26 cellular contexts compared by ENCODE assay signal in genomic region chr11:45869551-45869950, GRCh38. TPM values are rescaled to one million over a fixed set of nuclear protein-coding genes. Genes with fewer than 3 reads are reported as not detected.
"Had no signal": no experiment of that assay in that cellular context is flagged by ENCODE, and none has a peak within 500 bp of the region (broad histone marks: within the 10 kb centered on the region; RNA-seq: fewer than 3 reads in every experiment).

No MANE protein-coding gene starts in this region.

- H3K27ac ChIP-seq: left lung, neural progenitor cell, ovary, prostate gland, sigmoid colon, spleen, tibial nerve, uterus had no signal

- H3K4me3 ChIP-seq: left lung, lung, neural progenitor cell, ovary, prostate gland, sigmoid colon, spleen, tibial nerve, uterus had no signal

- ATAC-seq: left colon; left lung; natural killer cell; right cardiac atrium; stimulated activated effector memory CD8-positive, alpha-beta T cell treated with anti-CD3 and anti-CD28 coated beads, Interleukin-12 subunit alpha, Interleukin-12 subunit beta, amount 100 ng/mL, for 72 hours had no signal

- H3K4me3 Mint-ChIP-seq: mesothelial cell of epicardium; naive B cell; natural killer cell; nephron progenitor cell; neural progenitor cell; stimulated activated effector memory CD8-positive, alpha-beta T cell treated with anti-CD3 and anti-CD28 coated beads, Interleukin-12 subunit alpha, Interleukin-12 subunit beta, amount 100 ng/mL, for 72 hours; stimulated activated naive CD8-positive, alpha-beta T cell treated with anti-CD3 and anti-CD28 coated beads, Interleukin-15, Interleukin-2, amounts not matched to agents 100 ng/mL and 50 ng/mL, for 24 hours; type B pancreatic cell had no signal

- H3K36me3 ChIP-seq: neural progenitor cell, ovary, uterus had no signal

- H3K27me3 Mint-ChIP-seq: naive B cell; stimulated activated naive CD8-positive, alpha-beta T cell treated with anti-CD3 and anti-CD28 coated beads, Interleukin-15, Interleukin-2, amounts not matched to agents 100 ng/mL and 50 ng/mL, for 24 hours; type B pancreatic cell had no signal

- H3K27ac Mint-ChIP-seq: mesothelial cell of epicardium; naive B cell; natural killer cell; nephron progenitor cell; neural progenitor cell; stimulated activated naive CD8-positive, alpha-beta T cell treated with anti-CD3 and anti-CD28 coated beads, Interleukin-15, Interleukin-2, amounts not matched to agents 100 ng/mL and 50 ng/mL, for 24 hours; type B pancreatic cell had no signal

- DNase-seq: hippocampal formation; kidney; left colon; left lung; mesendoderm; naive B cell; natural killer cell; nephron progenitor cell; retina; right cardiac atrium; sigmoid colon; small intestine; spleen; stimulated activated CD4-positive, alpha-beta T cell treated with anti-CD3 and anti-CD28 coated beads, Interleukin-4, amount 100 ng/mL, for 24 hours; stimulated activated naive CD4-positive, alpha-beta T cell; uterus had no signal

- H3K9ac ChIP-seq: neural progenitor cell had no signal

- H3K9me3 Mint-ChIP-seq: mesothelial cell of epicardium; naive B cell; natural killer cell; nephron progenitor cell; neural progenitor cell; stimulated activated effector memory CD8-positive, alpha-beta T cell treated with anti-CD3 and anti-CD28 coated beads, Interleukin-12 subunit alpha, Interleukin-12 subunit beta, amount 100 ng/mL, for 72 hours; stimulated activated naive CD8-positive, alpha-beta T cell treated with anti-CD3 and anti-CD28 coated beads, Interleukin-15, Interleukin-2, amounts not matched to agents 100 ng/mL and 50 ng/mL, for 24 hours; type B pancreatic cell had no signal

- H3K4me1 Mint-ChIP-seq: mesothelial cell of epicardium, neural progenitor cell had no signal

- FAIRE-seq: islet of Langerhans, kidney, small intestine had no signal

- H3K27me3 ChIP-seq: left lung, neural progenitor cell, ovary, sigmoid colon, spleen, tibial nerve, uterus had no signal

- H3K4me2 ChIP-seq: neural progenitor cell had no signal

- H3K9me3 ChIP-seq: left lung, ovary, prostate gland, sigmoid colon, spleen, tibial nerve, uterus had no signal

- H3K4me1 ChIP-seq: left lung, neural progenitor cell, prostate gland, sigmoid colon, spleen, tibial nerve, uterus had no signal

- H2AFZ ChIP-seq: neural progenitor cell had no signal

RNA-seq across cellular contexts. Expression of gene LARGE2, which starts 52.9 kb away (rescaled TPM):
- total RNA-seq: sigmoid colon, tibial nerve had no signal
